Comparison of ENCODE assay signal across 4 cellular contexts in the genomic region with DNA sequence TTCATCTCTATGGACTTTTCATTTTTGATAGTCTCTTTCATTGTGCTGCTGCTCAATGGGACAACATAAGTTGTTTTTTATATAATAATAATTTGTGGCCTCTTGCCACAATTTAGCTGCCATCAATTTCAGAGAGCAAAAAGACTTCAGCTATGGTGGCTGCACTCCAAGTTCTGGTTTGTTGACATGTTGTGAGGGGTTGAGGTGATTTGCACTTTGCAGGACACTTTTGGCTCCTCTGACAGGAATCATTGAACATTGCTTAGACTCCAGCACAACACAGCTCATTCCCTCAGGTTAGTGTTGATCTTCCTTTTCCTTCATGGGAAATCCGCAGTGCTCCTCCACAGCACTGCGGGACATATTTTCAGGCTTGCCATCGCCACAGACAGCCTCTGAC.
"Had no signal": no experiment of that assay in that cellular context is flagged by ENCODE, and none has a peak within 500 bp of the region (broad histone marks: within the 10 kb centered on the region; RNA-seq: fewer than 3 reads in every experiment).

No MANE protein-coding gene starts in this region.

- ATAC-seq: GM23338 had no signal

- H3K4me1 Mint-ChIP-seq: GM23338, H9 had no signal

- H3K4me3 Mint-ChIP-seq: GM23338, H9 had no signal

- DNase-seq: H9, HCEC 1CT, IMR-90 had no signal

- H3K27ac Mint-ChIP-seq: GM23338, H9 had no signal
